ENCODE assay signal across 8 cellular contexts in the genomic region with DNA sequence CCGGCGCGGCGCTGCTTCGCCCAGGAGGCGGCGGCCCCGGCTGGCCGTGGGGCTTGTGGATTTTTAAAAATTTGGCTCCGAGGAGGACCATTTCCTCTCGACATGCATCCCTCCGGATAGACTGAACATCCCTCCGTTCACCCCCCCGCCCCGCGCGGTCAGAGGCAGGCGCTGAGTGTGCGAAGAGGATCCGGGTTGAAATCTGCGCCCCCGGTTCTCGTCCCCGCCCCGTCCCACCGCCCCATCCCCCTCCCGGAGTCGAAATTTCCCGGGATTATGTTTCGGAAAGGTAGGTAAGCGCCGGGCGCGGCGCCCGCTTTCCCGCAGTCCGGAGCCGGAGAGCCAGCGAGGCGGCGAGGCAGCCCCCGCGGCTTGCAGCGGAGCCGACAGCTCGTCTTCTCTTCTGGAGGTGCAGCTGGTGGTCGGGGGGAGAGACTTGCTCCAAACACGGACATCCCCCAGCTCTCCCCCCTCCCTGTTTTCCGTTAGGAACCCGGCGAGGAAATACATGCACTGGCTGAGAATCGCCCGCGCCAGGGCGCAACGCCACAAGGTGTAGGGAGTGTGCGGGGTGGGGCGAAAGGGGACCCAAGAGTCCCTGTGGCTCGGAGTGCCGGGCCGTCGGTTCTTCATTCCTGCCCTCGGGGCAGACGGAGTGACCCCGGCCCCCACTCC. TPM values are rescaled to one million over a fixed set of nuclear protein-coding genes. Genes with fewer than 3 reads are reported as not detected.
DNase-seq lines count a peak whose midpoint lies in the region; ATAC-seq and TF ChIP-seq lines count a peak whose summit lies in the region.

A gene (plus strand): TSS at position 261 of the 675 bp plus-strand sequence.

- intact Hi-C loops in CD14-positive monocyte (cut with micrococcal nuclease), result loop anchor here in 1 of 2 donors (5.0 kb wide), 2 partner anchors 76 to 241 kb away; no protein-coding TSS in a partner anchor

- H3K36me3 Mint-ChIP-seq in CD14-positive monocyte, result peaks cover 6 to 7% of the 10 kb centered on the region in 2 donors
- no peaks in the 10 kb centered on the region for H3K36me3 Mint-ChIP-seq in WTC11
- H3K36me3 Mint-ChIP-seq in chondrocyte (ENCODE audit: low read depth), result no peaks in the 10 kb centered on the region

- peak within 1 kb of the TSS; percentile 68 for H3K4me3 ChIP-seq in kidney epithelial cell (ENCODE audit: low read depth, low read length)

- no peaks in the 10 kb centered on the region for H3K36me3 ChIP-seq in kidney epithelial cell (ENCODE audit: control insufficient read depth, insufficient read depth, low read length)

- H3K4me1 Mint-ChIP-seq in CD14-positive monocyte (peaks cover 42% of the 10 kb centered on the region), WTC11 (peaks cover 16% of the 10 kb centered on the region), chondrocyte (ENCODE audit: low read depth) (peaks cover 32% of the 10 kb centered on the region)

- CTCF ChIA-PET in WTC11 (lab: Charles Lee), result interaction anchor here (1.0 to 2.0 kb wide), 3 partner anchors 12 to 238 kb away, joined by 3 to 8 read pairs (median 3); no protein-coding TSS in a partner anchor

- ATAC-seq in GM19455 (IDR thresholded peaks at IDR 0.05; ENCODE audit: unreplicated experiment) (peak; percentile 29), HG03571 (IDR thresholded peaks at IDR 0.05; ENCODE audit: unreplicated experiment) (peak; percentile 7), WTC11 (peak; percentile 9)

- H3K4me3 Mint-ChIP-seq in CD14-positive monocyte (peak within 1 kb of the TSS; percentile 95 to 99), WTC11 (peak within 1 kb of the TSS; percentile 98), chondrocyte (ENCODE audit: unreplicated experiment) (peak within 1 kb of the TSS; percentile 97)

- no peaks in the 10 kb centered on the region for H3K27me3 ChIP-seq in kidney epithelial cell (ENCODE audit: control insufficient read depth, insufficient read depth, low read length)

- peaks cover 0 to 2% (median 0%) of the 10 kb centered on the region in 7 donors for H3K9me3 Mint-ChIP-seq in CD14-positive monocyte
- no peaks in the 10 kb centered on the region for H3K9me3 Mint-ChIP-seq in WTC11
- H3K9me3 Mint-ChIP-seq in chondrocyte (ENCODE audit: low read depth), result no peaks in the 10 kb centered on the region

- H3K27me3 Mint-ChIP-seq in CD14-positive monocyte (ENCODE audit: low read depth in 3 of 3), result peaks cover 2 to 12% (median 3%) of the 10 kb centered on the region in 3 donors
- H3K27me3 Mint-ChIP-seq in WTC11 (ENCODE audit: low read depth), result peaks cover 75% of the 10 kb centered on the region
- no peaks in the 10 kb centered on the region for H3K27me3 Mint-ChIP-seq in chondrocyte (ENCODE audit: low read depth)

- TF ChIP-seq CTCF in CD14-positive monocyte (IDR thresholded peaks at IDR 0.05) (no peak), WTC11 (IDR thresholded peaks at IDR 0.05) (no peak), chondrocyte (IDR thresholded peaks at IDR 0.05) (no peak), kidney epithelial cell (IDR thresholded peaks at IDR 0.05; ENCODE audit: insufficient read depth, low read length, poor library complexity, severe bottlenecking) (no peak)

- peak within 1 kb of the TSS; percentile 89 to 96 (median 94) for H3K27ac Mint-ChIP-seq in CD14-positive monocyte
- peak within 1 kb of the TSS; percentile 63; the same call in 1 of the 2 replicates for H3K27ac Mint-ChIP-seq in WTC11
- peak within 1 kb of the TSS; percentile 99 for H3K27ac Mint-ChIP-seq in chondrocyte (ENCODE audit: unreplicated experiment)

- POLR2A ChIA-PET in WTC11 (lab: Charles Lee), result no interaction called here

- DNase-seq in CD14-positive monocyte (ENCODE audit: low spot score) (peak; percentile 61), WTC11 (ENCODE audit: low spot score) (peak; percentile 51), chondrocyte (ENCODE audit: low spot score) (no peak), kidney epithelial cell (ENCODE audit: low read depth) (no peak), SHP77 (lab: John Stamatoyannopoulos, UW) (no peak)
- DNase-seq in stimulated activated CD4-positive, alpha-beta T cell treated with anti-CD3 and anti-CD28 coated beads, Interleukin-12 subunit alpha, Interleukin-12 subunit beta, amount 100 ng/mL, for 4 hours, result peak; percentile 59

TF ChIP-seq in WTC11, 78 proteins besides CTCF, POLR2A, EP300 and RAD21:
- no peak for TF ChIP-seq GRHL2 (CRISPR knock-in tag; IDR thresholded peaks at IDR 0.05; ENCODE audit: insufficient replicate concordance, severe bottlenecking)
- TF ChIP-seq ELF4 (CRISPR knock-in tag; IDR thresholded peaks at IDR 0.05; ENCODE audit: low read depth), result no peak

RNA-seq across cellular contexts. Expression of the gene that starts here (rescaled TPM):
- 1 to 10 TPM; 1.3 to 2.3 TPM for polyA plus RNA-seq in CD14-positive monocyte
- total RNA-seq in WTC11 (2021) (3.1 to 5.8 TPM (median 3.8 TPM) in 3 replicates), chondrocyte (8.6 to 12.0 TPM (median 9.6 TPM) in 3 replicates), kidney epithelial cell (21.0 and 28.5 TPM in 2 replicates)

Comparison
In these comparisons a context has a peak if more than half of its experiments do, and no peak if none do; other contexts are left out.
1. DNase-seq: peak in CD14-positive monocyte (single experiment), WTC11 (single experiment) and stimulated activated CD4-positive, alpha-beta T cell treated with anti-CD3 and anti-CD28 coated beads, Interleukin-12 subunit alpha, Interleukin-12 subunit beta, amount 100 ng/mL, for 4 hours (single experiment); none in chondrocyte (single experiment), kidney epithelial cell (single experiment) and SHP77 (0 of 2).
2. Peak in every context shown above with its lines, with median percentiles within 50 percentile points of each other: H3K27ac Mint-ChIP-seq, H3K4me3 Mint-ChIP-seq and ATAC-seq.